ENCODE assay signal across 1 cellular context in the genomic region with DNA sequence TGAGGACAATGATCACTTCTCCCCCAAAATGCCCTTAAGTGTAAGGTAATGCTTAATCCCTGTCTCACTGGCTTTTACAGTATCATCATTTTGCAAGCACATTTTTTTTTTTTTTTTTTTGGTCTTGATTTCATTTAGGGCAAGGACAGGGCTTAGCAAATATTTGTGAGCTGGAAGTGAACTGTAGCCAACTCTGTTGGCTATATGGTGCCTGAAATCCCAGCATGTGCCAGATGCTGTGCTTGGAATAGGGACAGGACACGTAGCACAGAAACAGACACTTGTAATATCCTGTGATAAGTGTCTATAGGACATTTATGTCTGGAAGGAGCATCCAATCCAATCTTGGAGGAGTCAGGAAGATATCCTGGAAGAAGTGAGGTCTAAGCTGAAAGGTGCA.
TF ChIP-seq lines count a peak whose summit lies in the region.

No MANE protein-coding gene starts in this region.

TF ChIP-seq in HepG2, 621 proteins besides CTCF, POLR2A, EP300 and RAD21 (continued from another document):
- TF ChIP-seq GATAD2A (CRISPR knock-in tag; IDR thresholded peaks at IDR 0.05) (peak; percentile 49; the same call in 1 of the 2 replicates), FIP1L1 (IDR thresholded peaks at IDR 0.05; ENCODE audit: borderline replicate concordance, insufficient read depth, low read depth, low read length) (no peak), ZMYM4 (CRISPR knock-in tag; IDR thresholded peaks at IDR 0.05) (no peak), IRX3 (CRISPR knock-in tag; IDR thresholded peaks at IDR 0.05; ENCODE audit: borderline replicate concordance, low read depth) (no peak), ZNF33A (CRISPR knock-in tag; IDR thresholded peaks at IDR 0.05; ENCODE audit: borderline replicate concordance) (no peak), KLF9 (CRISPR knock-in tag; IDR thresholded peaks at IDR 0.05; ENCODE audit: low read depth) (no peak), ZNF263 (CRISPR knock-in tag; IDR thresholded peaks at IDR 0.05) (no peak), HOXA9 (CRISPR knock-in tag; IDR thresholded peaks at IDR 0.05; ENCODE audit: borderline replicate concordance) (no peak), SALL1 (CRISPR knock-in tag; IDR thresholded peaks at IDR 0.05) (peak; percentile 33; the same call in 1 of the 2 replicates), SOX5 (CRISPR knock-in tag; IDR thresholded peaks at IDR 0.05; ENCODE audit: borderline replicate concordance) (no peak), BCL6 (CRISPR knock-in tag; IDR thresholded peaks at IDR 0.05) (peak; percentile 48; the same call in 1 of the 2 replicates), FOXK2 (IDR thresholded peaks at IDR 0.05) (no peak), HNF4A (CRISPR knock-in tag; IDR thresholded peaks at IDR 0.05) (0 out of 2 replicates have a peak, but pooled peaks have one; percentile 24), TCF7L2 (IDR thresholded peaks at IDR 0.05; ENCODE audit: low read depth, low read length) (no peak), CEBPG (CRISPR knock-in tag; IDR thresholded peaks at IDR 0.05) (peak; percentile 62; the same call in 1 of the 2 replicates), ZNF644 (CRISPR knock-in tag; IDR thresholded peaks at IDR 0.05; ENCODE audit: low read depth) (peak; percentile 51; the same call in 1 of the 2 replicates), SIX1 (CRISPR knock-in tag; IDR thresholded peaks at IDR 0.05; ENCODE audit: borderline replicate concordance) (peak; percentile 53; the same call in 1 of the 2 replicates), ZNF773 (CRISPR knock-in tag; IDR thresholded peaks at IDR 0.05; ENCODE audit: borderline replicate concordance) (no peak), PHF8 (CRISPR knock-in tag; IDR thresholded peaks at IDR 0.05) (0 out of 2 replicates have a peak, but pooled peaks have one; percentile 24), MAZ (IDR thresholded peaks at IDR 0.05; ENCODE audit: borderline replicate concordance, low read depth, low read length) (no peak), MAZ (CRISPR knock-in tag; IDR thresholded peaks at IDR 0.05; ENCODE audit: low read depth) (no peak), GZF1 (CRISPR knock-in tag; IDR thresholded peaks at IDR 0.05) (no peak)
- TF ChIP-seq, protein P1, sequence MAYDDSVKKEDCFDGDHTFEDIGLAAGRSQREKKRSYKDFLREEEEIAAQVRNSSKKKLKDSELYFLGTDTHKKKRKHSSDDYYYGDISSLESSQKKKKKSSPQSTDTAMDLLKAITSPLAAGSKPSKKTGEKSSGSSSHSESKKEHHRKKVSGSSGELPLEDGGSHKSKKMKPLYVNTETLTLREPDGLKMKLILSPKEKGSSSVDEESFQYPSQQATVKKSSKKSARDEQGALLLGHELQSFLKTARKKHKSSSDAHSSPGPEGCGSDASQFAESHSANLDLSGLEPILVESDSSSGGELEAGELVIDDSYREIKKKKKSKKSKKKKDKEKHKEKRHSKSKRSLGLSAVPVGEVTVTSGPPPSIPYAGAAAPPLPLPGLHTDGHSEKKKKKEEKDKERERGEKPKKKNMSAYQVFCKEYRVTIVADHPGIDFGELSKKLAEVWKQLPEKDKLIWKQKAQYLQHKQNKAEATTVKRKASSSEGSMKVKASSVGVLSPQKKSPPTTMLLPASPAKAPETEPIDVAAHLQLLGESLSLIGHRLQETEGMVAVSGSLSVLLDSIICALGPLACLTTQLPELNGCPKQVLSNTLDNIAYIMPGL (CRISPR knock-in tag; IDR thresholded peaks at IDR 0.05; ENCODE audit: borderline replicate concordance in 1 of 2, low read depth in 1 of 2), result no peak
- TF ChIP-seq, protein P2, sequence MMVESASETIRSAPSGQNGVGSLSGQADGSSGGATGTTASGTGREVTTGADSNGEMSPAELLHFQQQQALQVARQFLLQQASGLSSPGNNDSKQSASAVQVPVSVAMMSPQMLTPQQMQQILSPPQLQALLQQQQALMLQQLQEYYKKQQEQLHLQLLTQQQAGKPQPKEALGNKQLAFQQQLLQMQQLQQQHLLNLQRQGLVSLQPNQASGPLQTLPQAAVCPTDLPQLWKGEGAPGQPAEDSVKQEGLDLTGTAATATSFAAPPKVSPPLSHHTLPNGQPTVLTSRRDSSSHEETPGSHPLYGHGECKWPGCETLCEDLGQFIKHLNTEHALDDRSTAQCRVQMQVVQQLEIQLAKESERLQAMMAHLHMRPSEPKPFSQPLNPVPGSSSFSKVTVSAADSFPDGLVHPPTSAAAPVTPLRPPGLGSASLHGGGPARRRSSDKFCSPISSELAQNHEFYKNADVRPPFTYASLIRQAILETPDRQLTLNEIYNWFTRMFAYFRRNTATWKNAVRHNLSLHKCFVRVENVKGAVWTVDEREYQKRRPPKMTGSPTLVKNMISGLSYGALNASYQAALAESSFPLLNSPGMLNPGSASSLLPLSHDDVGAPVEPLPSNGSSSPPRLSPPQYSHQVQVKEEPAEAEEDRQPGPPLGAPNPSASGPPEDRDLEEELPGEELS (CRISPR knock-in tag; IDR thresholded peaks at IDR 0.05), result peak; percentile 53; the same call in 1 of the 2 replicates
- TF ChIP-seq, protein P3, sequence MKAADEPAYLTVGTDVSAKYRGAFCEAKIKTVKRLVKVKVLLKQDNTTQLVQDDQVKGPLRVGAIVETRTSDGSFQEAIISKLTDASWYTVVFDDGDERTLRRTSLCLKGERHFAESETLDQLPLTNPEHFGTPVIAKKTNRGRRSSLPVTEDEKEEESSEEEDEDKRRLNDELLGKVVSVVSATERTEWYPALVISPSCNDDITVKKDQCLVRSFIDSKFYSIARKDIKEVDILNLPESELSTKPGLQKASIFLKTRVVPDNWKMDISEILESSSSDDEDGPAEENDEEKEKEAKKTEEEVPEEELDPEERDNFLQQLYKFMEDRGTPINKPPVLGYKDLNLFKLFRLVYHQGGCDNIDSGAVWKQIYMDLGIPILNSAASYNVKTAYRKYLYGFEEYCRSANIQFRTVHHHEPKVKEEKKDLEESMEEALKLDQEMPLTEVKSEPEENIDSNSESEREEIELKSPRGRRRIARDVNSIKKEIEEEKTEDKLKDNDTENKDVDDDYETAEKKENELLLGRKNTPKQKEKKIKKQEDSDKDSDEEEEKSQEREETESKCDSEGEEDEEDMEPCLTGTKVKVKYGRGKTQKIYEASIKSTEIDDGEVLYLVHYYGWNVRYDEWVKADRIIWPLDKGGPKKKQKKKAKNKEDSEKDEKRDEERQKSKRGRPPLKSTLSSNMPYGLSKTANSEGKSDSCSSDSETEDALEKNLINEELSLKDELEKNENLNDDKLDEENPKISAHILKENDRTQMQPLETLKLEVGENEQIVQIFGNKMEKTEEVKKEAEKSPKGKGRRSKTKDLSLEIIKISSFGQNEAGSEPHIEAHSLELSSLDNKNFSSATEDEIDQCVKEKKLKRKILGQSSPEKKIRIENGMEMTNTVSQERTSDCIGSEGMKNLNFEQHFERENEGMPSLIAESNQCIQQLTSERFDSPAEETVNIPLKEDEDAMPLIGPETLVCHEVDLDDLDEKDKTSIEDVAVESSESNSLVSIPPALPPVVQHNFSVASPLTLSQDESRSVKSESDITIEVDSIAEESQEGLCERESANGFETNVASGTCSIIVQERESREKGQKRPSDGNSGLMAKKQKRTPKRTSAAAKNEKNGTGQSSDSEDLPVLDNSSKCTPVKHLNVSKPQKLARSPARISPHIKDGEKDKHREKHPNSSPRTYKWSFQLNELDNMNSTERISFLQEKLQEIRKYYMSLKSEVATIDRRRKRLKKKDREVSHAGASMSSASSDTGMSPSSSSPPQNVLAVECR (CRISPR knock-in tag; IDR thresholded peaks at IDR 0.05; ENCODE audit: borderline replicate concordance), result no peak
- TF ChIP-seq, protein P4, sequence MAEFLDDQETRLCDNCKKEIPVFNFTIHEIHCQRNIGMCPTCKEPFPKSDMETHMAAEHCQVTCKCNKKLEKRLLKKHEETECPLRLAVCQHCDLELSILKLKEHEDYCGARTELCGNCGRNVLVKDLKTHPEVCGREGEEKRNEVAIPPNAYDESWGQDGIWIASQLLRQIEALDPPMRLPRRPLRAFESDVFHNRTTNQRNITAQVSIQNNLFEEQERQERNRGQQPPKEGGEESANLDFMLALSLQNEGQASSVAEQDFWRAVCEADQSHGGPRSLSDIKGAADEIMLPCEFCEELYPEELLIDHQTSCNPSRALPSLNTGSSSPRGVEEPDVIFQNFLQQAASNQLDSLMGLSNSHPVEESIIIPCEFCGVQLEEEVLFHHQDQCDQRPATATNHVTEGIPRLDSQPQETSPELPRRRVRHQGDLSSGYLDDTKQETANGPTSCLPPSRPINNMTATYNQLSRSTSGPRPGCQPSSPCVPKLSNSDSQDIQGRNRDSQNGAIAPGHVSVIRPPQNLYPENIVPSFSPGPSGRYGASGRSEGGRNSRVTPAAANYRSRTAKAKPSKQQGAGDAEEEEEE (CRISPR knock-in tag; IDR thresholded peaks at IDR 0.05; ENCODE audit: borderline replicate concordance), result no peak
- TF ChIP-seq, protein P5, sequence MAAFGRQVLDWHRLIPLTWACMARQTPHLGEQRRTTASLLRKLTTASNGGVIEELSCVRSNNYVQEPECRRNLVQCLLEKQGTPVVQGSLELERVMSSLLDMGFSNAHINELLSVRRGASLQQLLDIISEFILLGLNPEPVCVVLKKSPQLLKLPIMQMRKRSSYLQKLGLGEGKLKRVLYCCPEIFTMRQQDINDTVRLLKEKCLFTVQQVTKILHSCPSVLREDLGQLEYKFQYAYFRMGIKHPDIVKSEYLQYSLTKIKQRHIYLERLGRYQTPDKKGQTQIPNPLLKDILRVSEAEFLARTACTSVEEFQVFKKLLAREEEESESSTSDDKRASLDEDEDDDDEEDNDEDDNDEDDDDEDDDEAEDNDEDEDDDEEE (CRISPR knock-in tag; IDR thresholded peaks at IDR 0.05), result no peak
- TF ChIP-seq, protein P6, sequence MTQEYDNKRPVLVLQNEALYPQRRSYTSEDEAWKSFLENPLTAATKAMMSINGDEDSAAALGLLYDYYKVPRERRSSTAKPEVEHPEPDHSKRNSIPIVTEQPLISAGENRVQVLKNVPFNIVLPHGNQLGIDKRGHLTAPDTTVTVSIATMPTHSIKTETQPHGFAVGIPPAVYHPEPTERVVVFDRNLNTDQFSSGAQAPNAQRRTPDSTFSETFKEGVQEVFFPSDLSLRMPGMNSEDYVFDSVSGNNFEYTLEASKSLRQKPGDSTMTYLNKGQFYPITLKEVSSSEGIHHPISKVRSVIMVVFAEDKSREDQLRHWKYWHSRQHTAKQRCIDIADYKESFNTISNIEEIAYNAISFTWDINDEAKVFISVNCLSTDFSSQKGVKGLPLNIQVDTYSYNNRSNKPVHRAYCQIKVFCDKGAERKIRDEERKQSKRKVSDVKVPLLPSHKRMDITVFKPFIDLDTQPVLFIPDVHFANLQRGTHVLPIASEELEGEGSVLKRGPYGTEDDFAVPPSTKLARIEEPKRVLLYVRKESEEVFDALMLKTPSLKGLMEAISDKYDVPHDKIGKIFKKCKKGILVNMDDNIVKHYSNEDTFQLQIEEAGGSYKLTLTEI (CRISPR knock-in tag; conservative IDR thresholded peaks at IDR 0.05), result no peak
